Comparison of ENCODE assay signal across 22 cellular contexts in genomic region chr2:240788482-240788881, GRCh38. TPM values are rescaled to one million over a fixed set of nuclear protein-coding genes. Genes with fewer than 3 reads are reported as not detected.
"Had no signal": no experiment of that assay in that cellular context is flagged by ENCODE, and none has a peak within 500 bp of the region (broad histone marks: within the 10 kb centered on the region; RNA-seq: fewer than 3 reads in every experiment).

No MANE protein-coding gene starts in this region.

- H3K36me3 ChIP-seq: esophagus muscularis mucosa, heart right ventricle, vagina had no signal

- H3K9me3 ChIP-seq: esophagus muscularis mucosa, heart right ventricle, vagina had no signal

- H3K4me1 ChIP-seq: esophagus muscularis mucosa, foreskin keratinocyte, heart right ventricle, vagina had no signal

- DNase-seq: activated CD4-positive, alpha-beta T cell treated with anti-CD3 and anti-CD28 coated beads for 48 hours; activated CD4-positive, alpha-beta T cell treated with anti-CD3 and anti-CD28 coated beads, Interleukin-2, amount 50 U/mL, for 48 hours; activated CD8-positive, alpha-beta memory T cell treated with anti-CD3 and anti-CD28 coated beads for 24 hours; activated naive CD4-positive, alpha-beta T cell treated with Interleukin-2 at 50 U/mL for 16 hours; activated T-cell treated with anti-CD3 and anti-CD28 coated beads, Interleukin-2, amount 50 U/mL, for 4 hours; amniotic stem cell; central memory CD4-positive, alpha-beta T cell; endodermal cell; foreskin keratinocyte; mammary epithelial cell; naive B cell; small intestine; stimulated activated CD4-positive, alpha-beta T cell treated with anti-CD3 and anti-CD28 coated beads, Interleukin-4, amount 100 ng/mL, for 24 hours; T-helper 9 cell; WERI-Rb-1 had no signal

- H3K27me3 ChIP-seq: foreskin keratinocyte, vagina had no signal

- ATAC-seq: activated CD4-positive, CD25-positive, alpha-beta regulatory T cell treated with anti-CD3 and anti-CD28 coated beads, Interleukin-2, amount 50 U/mL, for 24 hours; activated T-cell treated with anti-CD3 and anti-CD28 coated beads, Interleukin-2, amount 50 U/mL, for 4 hours; activated T-helper 17 cell treated with anti-CD3 and anti-CD28 coated beads, Interleukin-2, amount 50 U/mL, for 72 hours; foreskin keratinocyte; heart right ventricle; sciatic nerve; stimulated activated effector memory CD8-positive, alpha-beta T cell treated with anti-CD3 and anti-CD28 coated beads, Interleukin-12 subunit alpha, Interleukin-12 subunit beta, amount 100 ng/mL, for 72 hours had no signal

- H3K27ac ChIP-seq: esophagus muscularis mucosa, foreskin keratinocyte, heart right ventricle, vagina, WERI-Rb-1 had no signal

- H3K4me3 ChIP-seq: esophagus muscularis mucosa, heart right ventricle, vagina had no signal

RNA-seq across cellular contexts. Expression of gene KIF1A, which starts 31.5 kb away (rescaled TPM):
- total RNA-seq: foreskin keratinocyte had no signal
- polyA plus RNA-seq: foreskin keratinocyte, mammary epithelial cell had no signal
